ENCODE assay signal across 9 cellular contexts in genomic region chr18:49563130-49563540, GRCh38. TPM values are rescaled to one million over a fixed set of nuclear protein-coding genes. Genes with fewer than 3 reads are reported as not detected.
DNase-seq lines count a peak whose midpoint lies in the region; ATAC-seq and TF ChIP-seq lines count a peak whose summit lies in the region.
"Had no signal": no experiment of that assay in that cellular context is flagged by ENCODE, and none has a peak within 500 bp of the region (broad histone marks: within the 10 kb centered on the region; RNA-seq: fewer than 3 reads in every experiment).

No MANE protein-coding gene starts in this region.

- POLR2A ChIA-PET in Caco-2 (lab: Charles Lee) = no interaction called here

- DNase-seq in Caco-2 = no peak
- peak; percentile 9 for DNase-seq in NB4 (ENCODE audit: low read depth)
- peak; percentile 50 for DNase-seq in choroid plexus epithelial cell (ENCODE audit: low read depth)
- DNase-seq in naive B cell = no peak
- no peak for DNase-seq in iPS-NIHi7 (ENCODE audit: extremely low spot score)
- no peak for DNase-seq in KG1 (lab: John Stamatoyannopoulos, UW)

- H3K27me3 ChIP-seq in Caco-2 (replicated peaks; ENCODE audit: control insufficient read depth, insufficient read depth, low read length) = no peaks in the 10 kb centered on the region

- intact Hi-C loops in Caco-2 (cut with micrococcal nuclease; ENCODE audit: unreplicated experiment) = loop anchor here (2.0 to 5.0 kb wide), 3 partner anchors 36 to 168 kb away; no protein-coding TSS in a partner anchor

- no TSS peak for BruUV-seq in Caco-2 (replicated peaks; lab: Mats Ljungman, UMichigan)

- H3K4me1 Mint-ChIP-seq in Caco-2 (ENCODE audit: low read depth, unreplicated experiment) (no peaks in the 10 kb centered on the region), naive B cell (peaks cover 18 to 34% (median 24%) of the 10 kb centered on the region in 3 donors)

- CTCF ChIA-PET in Caco-2 (lab: Charles Lee) = no interaction called here

- H3K4me3 Mint-ChIP-seq in Caco-2 (ENCODE audit: unreplicated experiment) (peak overlapping the region; percentile 98), naive B cell (peak overlapping the region in 7 of 8 donors; percentile 46 to 83 (median 81))

- no peak overlapping the region for H3K27ac Mint-ChIP-seq in Caco-2 (ENCODE audit: unreplicated experiment)
- H3K27ac Mint-ChIP-seq in naive B cell = peak overlapping the region in 1 of 6 donors; percentile 71

- H3K27me3 Mint-ChIP-seq in Caco-2 (ENCODE audit: insufficient read depth, unreplicated experiment) (no peaks in the 10 kb centered on the region), naive B cell (peaks cover 84 to 93% (median 85%) of the 10 kb centered on the region in 3 donors)

- H3K36me3 Mint-ChIP-seq in Caco-2 (ENCODE audit: insufficient read depth, unreplicated experiment) = peaks cover 46% of the 10 kb centered on the region
- peaks cover 5 to 6% of the 10 kb centered on the region in 2 donors for H3K36me3 Mint-ChIP-seq in naive B cell

- TF ChIP-seq CTCF in Caco-2 (IDR thresholded peaks at IDR 0.05; ENCODE audit: insufficient read depth in 1 of 2, low read depth in 1 of 2, low read length in 1 of 2, severe bottlenecking in 1 of 2, unreplicated experiment in 1 of 2) (no peak), NB4 (IDR thresholded peaks at IDR 0.05; ENCODE audit: low read depth, low read length) (no peak), choroid plexus epithelial cell (conservative IDR thresholded peaks at IDR 0.05; ENCODE audit: low read depth, low read length) (no peak)

- TF ChIP-seq POLR2A in NB4 (IDR thresholded peaks at IDR 0.05; ENCODE audit: extremely low read depth, insufficient read length) = no peak

- H3K9me3 Mint-ChIP-seq in Caco-2 (ENCODE audit: unreplicated experiment) (no peaks in the 10 kb centered on the region), naive B cell (no peaks in the 10 kb centered on the region)

- no peaks in the 10 kb centered on the region for H3K36me3 ChIP-seq in Caco-2 (ENCODE audit: control insufficient read depth, insufficient read depth, low read length)
- H3K36me3 ChIP-seq: esophagus muscularis mucosa had no signal

- H3K9me3 ChIP-seq in Caco-2 = no peaks in the 10 kb centered on the region
- H3K9me3 ChIP-seq: esophagus muscularis mucosa had no signal

- ATAC-seq in naive B cell (ENCODE audit: low read depth in 2 of 2) (no peak), GM19035 (IDR thresholded peaks at IDR 0.05; ENCODE audit: unreplicated experiment) (no peak), HG03280 (IDR thresholded peaks at IDR 0.05; ENCODE audit: unreplicated experiment) (no peak)

- peak overlapping the region; percentile 56 for H3K4me3 ChIP-seq in Caco-2 (ENCODE audit: low read depth, low read length)
- H3K4me3 ChIP-seq in NB4 (ENCODE audit: low read depth, low read length) = no peak overlapping the region
- H3K4me3 ChIP-seq in choroid plexus epithelial cell (ENCODE audit: low read depth, low read length) = peak overlapping the region; percentile 61

- H3K4me1 ChIP-seq in Caco-2 = no peaks in the 10 kb centered on the region

RNA-seq across cellular contexts. Expression of gene LIPG, which starts 1.3 kb away (rescaled TPM):
- 86.7 and 87.5 TPM in 2 replicates for total RNA-seq in Caco-2 (2022)
- polyA plus RNA-seq in naive B cell (ENCODE audit: low read depth in 6 of 6) = not detected

Comparison
In these comparisons a context has a peak if more than half of its experiments do, and no peak if none do; other contexts are left out.
1. DNase-seq: peak in NB4 (single experiment) and choroid plexus epithelial cell (single experiment); none in Caco-2 (0 of 2), naive B cell (single experiment), iPS-NIHi7 (single experiment) and KG1 (single experiment).